ENCODE assay signal across 27 cellular contexts in the genomic region with DNA sequence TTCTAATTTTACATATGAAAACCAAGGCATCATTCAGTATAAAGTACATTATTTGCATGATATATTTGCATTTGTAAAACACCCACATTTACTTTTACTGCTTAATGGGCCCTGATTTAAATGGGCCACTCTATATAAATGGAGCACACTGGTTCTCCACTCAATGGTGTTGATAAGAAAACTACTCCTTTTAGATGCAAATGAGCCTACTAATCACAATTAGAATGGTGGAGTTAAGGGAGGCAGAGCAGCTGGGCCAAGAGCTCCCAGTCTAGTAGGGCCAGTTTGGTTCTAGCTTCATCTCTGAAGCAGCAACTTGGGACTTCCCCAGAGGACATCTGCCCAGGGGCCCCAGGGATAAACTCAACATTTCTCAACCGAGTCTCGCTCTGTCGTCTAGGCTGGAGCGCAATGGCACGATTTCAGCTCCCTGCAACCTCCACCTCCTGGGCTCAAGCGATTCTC.
DNase-seq lines count a peak whose midpoint lies in the region; ATAC-seq lines count a peak whose summit lies in the region.
"Had no signal": no experiment of that assay in that cellular context is flagged by ENCODE, and none has a peak within 500 bp of the region (broad histone marks: within the 10 kb centered on the region; RNA-seq: fewer than 3 reads in every experiment).

No MANE protein-coding gene starts in this region.

- ATAC-seq in GM18868 (IDR thresholded peaks at IDR 0.05; ENCODE audit: unreplicated experiment) (peak; percentile 84), HG02798 (IDR thresholded peaks at IDR 0.05; ENCODE audit: poor library complexity, unreplicated experiment) (peak; percentile 61)
- ATAC-seq in natural killer cell treated with Interleukin-12 subunit alpha and Interleukin-12 subunit beta and Interleukin-15 and Interleukin-18, amount 100 ng/mL, for 72 hours: no peak
- ATAC-seq: activated naive CD8-positive, alpha-beta T cell treated with anti-CD3 and anti-CD28 coated beads, Interleukin-2, amount 50 U/mL, for 24 hours; gastrocnemius medialis; left colon had no signal

- no peaks in the 10 kb centered on the region for H3K27me3 Mint-ChIP-seq in natural killer cell treated with Interleukin-12 subunit alpha and Interleukin-12 subunit beta and Interleukin-15 and Interleukin-18, amount 100 ng/mL, for 72 hours
- no peaks in the 10 kb centered on the region for H3K27me3 Mint-ChIP-seq in activated T-helper 2 cell treated with anti-CD3 and anti-CD28 coated beads, Interferon-gamma antibody, Interleukin-2, Interleukin-4, amounts not matched to agents 10 μg/mL and 5 μg/mL and 100 μg/mL, durations not matched to agents 14 hours and 24 hours and 36 hours (ENCODE audit: low read depth)
- H3K27me3 Mint-ChIP-seq: activated naive CD8-positive, alpha-beta T cell treated with anti-CD3 and anti-CD28 coated beads, Interleukin-2, amount 50 U/mL, for 24 hours had no signal

- peak; percentile 93 for DNase-seq in NCI-H526 treated with DMSO at 0.1 percent for 48 hours (lab: John Stamatoyannopoulos, UW)
- DNase-seq in germinal center (ENCODE audit: low spot score): no peak
- DNase-seq in natural killer cell treated with Interleukin-12 subunit alpha and Interleukin-12 subunit beta and Interleukin-15 and Interleukin-18, amount 100 ng/mL, for 72 hours (ENCODE audit: low spot score): no peak
- DNase-seq in activated T-helper 2 cell treated with anti-CD3 and anti-CD28 coated beads, Interferon-gamma antibody, Interleukin-2, Interleukin-4, amounts not matched to agents 10 μg/mL and 5 μg/mL and 100 μg/mL, durations not matched to agents 14 hours and 24 hours and 36 hours (ENCODE audit: low spot score): no peak
- DNase-seq in C1 segment of cervical spinal cord (lab: John Stamatoyannopoulos, UW): no peak
- DNase-seq: ACHN; activated CD4-positive, alpha-beta T cell treated with anti-CD3 and anti-CD28 coated beads, Interleukin-2, amount 50 U/mL, for 4 hours; activated gamma-delta T cell; activated naive CD8-positive, alpha-beta T cell treated with anti-CD3 and anti-CD28 coated beads, Interleukin-2, amount 50 U/mL, for 24 hours; activated T-cell treated with anti-CD3 and anti-CD28 coated beads for 4 hours; effector CD4-positive, alpha-beta T cell; esophagus squamous epithelium; gastrocnemius medialis; HCEC 1CT; left colon; mesenchymal stem cell; NCI-H2081; nucleus accumbens; Peyer's patch; stimulated activated CD4-positive, alpha-beta T cell treated with anti-CD3 and anti-CD28 coated beads, Interleukin-2, amount 100 ng/mL, for 48 hours; stimulated activated naive CD4-positive, alpha-beta T cell treated with Interleukin-2 at 50 U/mL for 16 hours had no signal

- no peaks in the 10 kb centered on the region for H3K9me3 ChIP-seq in iPS-18a (ENCODE audit: control insufficient read depth, low read depth, low read length)
- H3K9me3 ChIP-seq: esophagus squamous epithelium, gastrocnemius medialis, Peyer's patch, thoracic aorta, vagina had no signal

- no peak overlapping the region for H3K4me3 Mint-ChIP-seq in natural killer cell treated with Interleukin-12 subunit alpha and Interleukin-12 subunit beta and Interleukin-15 and Interleukin-18, amount 100 ng/mL, for 72 hours
- no peak overlapping the region for H3K4me3 Mint-ChIP-seq in activated T-helper 2 cell treated with anti-CD3 and anti-CD28 coated beads, Interferon-gamma antibody, Interleukin-2, Interleukin-4, amounts not matched to agents 10 μg/mL and 5 μg/mL and 100 μg/mL, durations not matched to agents 14 hours and 24 hours and 36 hours (ENCODE audit: low read depth)
- H3K4me3 Mint-ChIP-seq: activated naive CD8-positive, alpha-beta T cell treated with anti-CD3 and anti-CD28 coated beads, Interleukin-2, amount 50 U/mL, for 24 hours; CD14-positive monocyte had no signal

- peaks cover 49 to 65% of the 10 kb centered on the region in 2 donors for H3K4me1 Mint-ChIP-seq in natural killer cell treated with Interleukin-12 subunit alpha and Interleukin-12 subunit beta and Interleukin-15 and Interleukin-18, amount 100 ng/mL, for 72 hours (ENCODE audit: low read depth in 2 of 2)
- H3K4me1 Mint-ChIP-seq in activated T-helper 2 cell treated with anti-CD3 and anti-CD28 coated beads, Interferon-gamma antibody, Interleukin-2, Interleukin-4, amounts not matched to agents 10 μg/mL and 5 μg/mL and 100 μg/mL, durations not matched to agents 14 hours and 24 hours and 36 hours (ENCODE audit: low read depth): peaks cover 29% of the 10 kb centered on the region

- peaks cover 48% of the 10 kb centered on the region for H3K4me1 ChIP-seq in iPS-18a (ENCODE audit: control insufficient read depth, low read depth, low read length)
- H3K4me1 ChIP-seq: Peyer's patch had no signal

- H3K36me3 ChIP-seq in iPS-18a (ENCODE audit: control insufficient read depth, low read depth, low read length): no peaks in the 10 kb centered on the region
- H3K36me3 ChIP-seq: gastrocnemius medialis, Peyer's patch, thoracic aorta, vagina had no signal

- H3K4me3 ChIP-seq in iPS-18a (ENCODE audit: low read length): no peak overlapping the region
- H3K4me3 ChIP-seq: esophagus squamous epithelium, gastrocnemius medialis, Peyer's patch, thoracic aorta, vagina had no signal

- intact Hi-C loops in activated T-helper 2 cell treated with anti-CD3 and anti-CD28 coated beads, Interferon-gamma antibody, Interleukin-2, Interleukin-4, amounts not matched to agents 10 μg/mL and 5 μg/mL and 100 μg/mL, durations not matched to agents 14 hours and 24 hours and 36 hours (cut with micrococcal nuclease): no loop called here

- no peaks in the 10 kb centered on the region for H3K36me3 Mint-ChIP-seq in natural killer cell treated with Interleukin-12 subunit alpha and Interleukin-12 subunit beta and Interleukin-15 and Interleukin-18, amount 100 ng/mL, for 72 hours
- peaks cover 29% of the 10 kb centered on the region for H3K36me3 Mint-ChIP-seq in activated T-helper 2 cell treated with anti-CD3 and anti-CD28 coated beads, Interferon-gamma antibody, Interleukin-2, Interleukin-4, amounts not matched to agents 10 μg/mL and 5 μg/mL and 100 μg/mL, durations not matched to agents 14 hours and 24 hours and 36 hours (ENCODE audit: low read depth)

- peak overlapping the region in 1 of 2 donors; percentile 36 for H3K27ac Mint-ChIP-seq in natural killer cell treated with Interleukin-12 subunit alpha and Interleukin-12 subunit beta and Interleukin-15 and Interleukin-18, amount 100 ng/mL, for 72 hours
- H3K27ac Mint-ChIP-seq in activated T-helper 2 cell treated with anti-CD3 and anti-CD28 coated beads, Interferon-gamma antibody, Interleukin-2, Interleukin-4, amounts not matched to agents 10 μg/mL and 5 μg/mL and 100 μg/mL, durations not matched to agents 14 hours and 24 hours and 36 hours: no peak overlapping the region
- H3K27ac Mint-ChIP-seq: activated naive CD8-positive, alpha-beta T cell treated with anti-CD3 and anti-CD28 coated beads, Interleukin-2, amount 50 U/mL, for 24 hours had no signal

- H3K9me3 Mint-ChIP-seq in natural killer cell treated with Interleukin-12 subunit alpha and Interleukin-12 subunit beta and Interleukin-15 and Interleukin-18, amount 100 ng/mL, for 72 hours: no peaks in the 10 kb centered on the region
- peaks cover 8% of the 10 kb centered on the region for H3K9me3 Mint-ChIP-seq in activated T-helper 2 cell treated with anti-CD3 and anti-CD28 coated beads, Interferon-gamma antibody, Interleukin-2, Interleukin-4, amounts not matched to agents 10 μg/mL and 5 μg/mL and 100 μg/mL, durations not matched to agents 14 hours and 24 hours and 36 hours
- H3K9me3 Mint-ChIP-seq: activated naive CD8-positive, alpha-beta T cell treated with anti-CD3 and anti-CD28 coated beads, Interleukin-2, amount 50 U/mL, for 24 hours had no signal

- H3K9ac ChIP-seq in iPS-18a (ENCODE audit: low read length): no peak overlapping the region

- H3K27ac ChIP-seq in iPS-18a (ENCODE audit: low read length): peak overlapping the region; percentile 34
- H3K27ac ChIP-seq: esophagus squamous epithelium, gastrocnemius medialis, Peyer's patch, thoracic aorta, vagina had no signal

- H3K27me3 ChIP-seq in iPS-18a (ENCODE audit: control insufficient read depth, insufficient read depth, low read length): no peaks in the 10 kb centered on the region
- H3K27me3 ChIP-seq: esophagus squamous epithelium, gastrocnemius medialis, Peyer's patch, vagina had no signal

Comparison
In these comparisons a context has a peak if more than half of its experiments do, and no peak if none do; other contexts are left out.
1. ATAC-seq: peak in GM18868 (single experiment) and HG02798 (single experiment); none in natural killer cell treated with Interleukin-12 subunit alpha and Interleukin-12 subunit beta and Interleukin-15 and Interleukin-18, amount 100 ng/mL, for 72 hours (0 of 2).